Comparison of ENCODE assay signal across 16 cellular contexts in the genomic region with DNA sequence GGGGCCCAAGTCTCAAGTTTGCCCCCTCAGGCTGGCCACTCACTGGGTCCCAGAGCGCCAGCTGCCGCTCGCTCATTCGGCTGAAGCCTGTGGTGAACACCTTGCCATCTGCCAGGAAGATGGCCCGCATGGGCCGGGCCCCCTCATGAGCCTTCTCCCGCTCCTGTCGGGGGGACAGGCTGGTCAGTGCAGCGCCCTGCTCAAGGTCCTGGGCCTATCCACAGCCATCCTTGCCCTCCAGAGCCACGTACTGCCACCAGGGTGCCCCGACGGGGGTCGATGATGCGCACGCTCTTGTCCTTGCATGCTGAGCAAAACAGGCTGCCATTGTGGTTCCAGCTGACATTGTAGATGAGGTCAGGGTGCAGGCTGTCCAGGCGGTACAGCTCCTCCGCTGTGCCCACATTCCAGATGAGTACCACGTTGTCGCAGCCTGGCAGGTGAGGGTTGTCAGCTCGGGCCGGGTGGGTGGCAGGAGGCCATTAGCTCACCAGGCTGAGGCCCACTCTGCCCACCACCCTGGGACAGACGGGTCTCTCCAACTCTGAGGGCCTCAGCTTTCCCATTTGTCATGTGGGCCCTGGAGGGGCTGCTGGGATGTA. TPM values are rescaled to one million over a fixed set of nuclear protein-coding genes. Genes with fewer than 3 reads are reported as not detected.
DNase-seq lines count a peak whose midpoint lies in the region; ATAC-seq, FAIRE-seq and TF ChIP-seq lines count a peak whose summit lies in the region.
"Had no signal": no experiment of that assay in that cellular context is flagged by ENCODE, and none has a peak within 500 bp of the region (broad histone marks: within the 10 kb centered on the region; RNA-seq: fewer than 3 reads in every experiment).

No MANE protein-coding gene starts in this region.

- H3K36me3 Mint-ChIP-seq in CD8-positive, alpha-beta memory T cell = peaks cover 0 to 15% (median 0%) of the 10 kb centered on the region in 3 donors
- peaks cover 8% of the 10 kb centered on the region for H3K36me3 Mint-ChIP-seq in neural progenitor cell

- TF ChIP-seq CTCF in A549 (IDR thresholded peaks at IDR 0.05) = no peak
- no peak for TF ChIP-seq CTCF in SU-DHL-6 (IDR thresholded peaks at IDR 0.05; ENCODE audit: insufficient read depth, low read length, poor library complexity, severe bottlenecking)
- TF ChIP-seq CTCF in esophagus squamous epithelium (IDR thresholded peaks at IDR 0.05) = no peak
- no peak for TF ChIP-seq CTCF in neural progenitor cell (IDR thresholded peaks at IDR 0.05)

- H3K9me3 Mint-ChIP-seq in CD8-positive, alpha-beta memory T cell = peaks cover 0 to 2% (median 0%) of the 10 kb centered on the region in 5 donors
- H3K9me3 Mint-ChIP-seq in neural progenitor cell = no peaks in the 10 kb centered on the region

- H3K4me3 ChIP-seq in A549 = no peak overlapping the region
- H3K4me3 ChIP-seq in CD8-positive, alpha-beta memory T cell (ENCODE audit: low read length) = no peak overlapping the region
- no peak overlapping the region for H3K4me3 ChIP-seq in SU-DHL-6 (ENCODE audit: insufficient read depth, low read length, poor library complexity, severe bottlenecking)
- H3K4me3 ChIP-seq in esophagus squamous epithelium = no peak overlapping the region
- H3K4me3 ChIP-seq in neural progenitor cell = no peak overlapping the region

- H3K4me1 ChIP-seq in A549 (peaks cover 23% of the 10 kb centered on the region), esophagus squamous epithelium (peaks cover 39 to 82% (median 46%) of the 10 kb centered on the region in 3 donors), neural progenitor cell (no peaks in the 10 kb centered on the region)
- H3K4me1 ChIP-seq in CD8-positive, alpha-beta memory T cell (ENCODE audit: insufficient read depth, low read length) = peaks cover 54% of the 10 kb centered on the region

- WGBS in A549 (ENCODE audit: missing lambda C conversion rate) = 93% methylated on average over 16 of the region's 22 CpGs
- 78 to 87% methylated on average over 5 to 8 of the region's 22 CpGs for WGBS in esophagus squamous epithelium, 2 donors

- no peak for ATAC-seq in A549
- no peak for ATAC-seq in GM19023 (IDR thresholded peaks at IDR 0.05; ENCODE audit: unreplicated experiment)

- no peaks in the 10 kb centered on the region for H3K27me3 ChIP-seq in CD8-positive, alpha-beta memory T cell (ENCODE audit: insufficient read depth, low read length, poor library complexity, severe bottlenecking)
- H3K27me3 ChIP-seq in SU-DHL-6 (ENCODE audit: low read length) (no peaks in the 10 kb centered on the region), esophagus squamous epithelium (no peaks in the 10 kb centered on the region), neural progenitor cell (no peaks in the 10 kb centered on the region)

- H3K9me2 ChIP-seq in SU-DHL-6 (replicated peaks; ENCODE audit: insufficient read depth, low read length) = no peaks in the 10 kb centered on the region

- H3K4me1 Mint-ChIP-seq in CD8-positive, alpha-beta memory T cell = peaks cover 53 to 79% (median 57%) of the 10 kb centered on the region in 3 donors
- peaks cover 14% of the 10 kb centered on the region for H3K4me1 Mint-ChIP-seq in neural progenitor cell

- peaks cover 0 to 1% of the 10 kb centered on the region in 2 donors for H3K27me3 Mint-ChIP-seq in CD8-positive, alpha-beta memory T cell
- peaks cover 2% of the 10 kb centered on the region for H3K27me3 Mint-ChIP-seq in neural progenitor cell (ENCODE audit: insufficient read depth, low read depth)

- no peak for TF ChIP-seq EP300 in A549 (IDR thresholded peaks at IDR 0.05)

- no peak for TF ChIP-seq RAD21 in A549 (conservative IDR thresholded peaks at IDR 0.05 in 1 of 2, IDR thresholded peaks at IDR 0.05 in 1 of 2)

- peak overlapping the region in 5 of 7 donors; percentile 30 to 99 (median 73) for H3K4me3 Mint-ChIP-seq in CD8-positive, alpha-beta memory T cell
- no peak overlapping the region for H3K4me3 Mint-ChIP-seq in neural progenitor cell

- POLR2A ChIA-PET in A549 (lab: Yijun Ruan, JAX) = interaction anchor here (1.2 to 1.6 kb wide), 2 partner anchors 13 to 27 kb away, joined by 3 to 5 read pairs; a partner anchor contains a TSS
- POLR2A ChIA-PET in CD8-positive, alpha-beta memory T cell (lab: Charles Lee) = interaction anchor here (0.6 to 1.0 kb wide), 2 partner anchors 24 to 48 kb away, joined by 3 to 4 read pairs; no protein-coding TSS in a partner anchor

- CTCF ChIA-PET in A549 (lab: Yijun Ruan, JAX) = interaction anchor here (0.8 to 1.5 kb wide), 3 partner anchors 23 to 39 kb away, joined by 4 read pairs; a partner anchor contains a TSS
- CTCF ChIA-PET in CD8-positive, alpha-beta memory T cell (lab: Charles Lee) = interaction anchor here (0.8 to 5.5 kb wide), 5 partner anchors 27 to 65 kb away, joined by 3 to 59 read pairs (median 3); a partner anchor contains a TSS

- no peaks in the 10 kb centered on the region for H3K9me3 ChIP-seq in A549
- H3K9me3 ChIP-seq in CD8-positive, alpha-beta memory T cell (ENCODE audit: low read length) = no peaks in the 10 kb centered on the region
- no peaks in the 10 kb centered on the region for H3K9me3 ChIP-seq in SU-DHL-6 (ENCODE audit: insufficient read depth, low read length)
- H3K9me3 ChIP-seq in esophagus squamous epithelium = no peaks in the 10 kb centered on the region
- no peaks in the 10 kb centered on the region for H3K9me3 ChIP-seq in neural progenitor cell (ENCODE audit: low read depth)

- TF ChIP-seq POLR2A in A549 (IDR thresholded peaks at IDR 0.05; ENCODE audit: low read length) (no peak), esophagus squamous epithelium (IDR thresholded peaks at IDR 0.05) (no peak)

- H3K36me3 ChIP-seq in CD8-positive, alpha-beta memory T cell (ENCODE audit: insufficient read depth, low read length) = no peaks in the 10 kb centered on the region
- no peaks in the 10 kb centered on the region for H3K36me3 ChIP-seq in SU-DHL-6 (ENCODE audit: low read length)
- H3K36me3 ChIP-seq in esophagus squamous epithelium = peaks cover 19 to 60% (median 22%) of the 10 kb centered on the region in 3 donors
- H3K36me3 ChIP-seq in neural progenitor cell = no peaks in the 10 kb centered on the region

- H3K9ac ChIP-seq in SU-DHL-6 (ENCODE audit: low read length) (peak overlapping the region; percentile 100), neural progenitor cell (no peak overlapping the region)

- H3K27ac ChIP-seq in A549 (no peak overlapping the region), SU-DHL-6 (ENCODE audit: low read depth, low read length) (peak overlapping the region; percentile 100), esophagus squamous epithelium (peak overlapping the region in 3 of 4 donors; percentile 53 to 84 (median 79)), neural progenitor cell (no peak overlapping the region)
- H3K27ac ChIP-seq in CD8-positive, alpha-beta memory T cell (ENCODE audit: low read depth, low read length) = no peak overlapping the region

- H3K4me2 ChIP-seq in A549 (no peak overlapping the region), SU-DHL-6 (ENCODE audit: low read depth, low read length, poor library complexity, severe bottlenecking) (peak overlapping the region; percentile 99), neural progenitor cell (no peak overlapping the region)

- H3K79me2 ChIP-seq in SU-DHL-6 (ENCODE audit: insufficient read depth, low read length) (peaks cover 24% of the 10 kb centered on the region; the same call in 1 of the 2 replicates), neural progenitor cell (ENCODE audit: low read depth) (no peaks in the 10 kb centered on the region)

- H4K20me1 ChIP-seq in SU-DHL-6 (ENCODE audit: low read depth, low read length) = no peaks in the 10 kb centered on the region
- no peaks in the 10 kb centered on the region for H4K20me1 ChIP-seq in neural progenitor cell (ENCODE audit: low read depth)

- DNase-seq in A549 (ENCODE audit: low read depth in 1 of 2, low spot score in 1 of 2) = no peak
- peak in 2 of 5 donors; percentile 25 to 43 for DNase-seq in CD8-positive, alpha-beta memory T cell
- no peak for DNase-seq in esophagus squamous epithelium (lab: John Stamatoyannopoulos, UW)
- DNase-seq in neural progenitor cell (ENCODE audit: low spot score) = no peak
- DNase-seq in GOT3 (lab: John Stamatoyannopoulos, UW) = no peak
- no peak for DNase-seq in activated CD4-positive, CD25-positive, alpha-beta regulatory T cell treated with anti-CD3 and anti-CD28 coated beads, Interleukin-2, amount 50 U/mL, for 72 hours
- DNase-seq: NCI-H1417; NCI-H524 treated with DMSO at 0.1 percent for 48 hours; Right ventricle myocardium superior; stimulated activated CD4-positive, alpha-beta T cell treated with anti-CD3 and anti-CD28 coated beads, Interleukin-4, amount 100 ng/mL, for 1 hour had no signal

- peak overlapping the region; percentile 77 to 97 (median 89) for H3K27ac Mint-ChIP-seq in CD8-positive, alpha-beta memory T cell
- H3K27ac Mint-ChIP-seq in neural progenitor cell = no peak overlapping the region

- no peak overlapping the region for H2AFZ ChIP-seq in SU-DHL-6 (ENCODE audit: low read depth, low read length, severe bottlenecking)
- H2AFZ ChIP-seq in neural progenitor cell (replicated peaks) = no peak overlapping the region

- H3F3A ChIP-seq in SU-DHL-6 (ENCODE audit: insufficient read depth) = peaks cover 85% of the 10 kb centered on the region
- H3F3A ChIP-seq in neural progenitor cell (ENCODE audit: low read depth) = peaks cover 19% of the 10 kb centered on the region

- intact Hi-C loops in esophagus squamous epithelium (cut with DNase I) = no loop called here

- FAIRE-seq in A549 (lab: Jason Lieb, UNC) = no peak
- FAIRE-seq: H1 had no signal

RNA-seq across cellular contexts. Expression of a gene that starts 2.1 kb away (rescaled TPM):
- 34.6 and 38.0 TPM in 2 replicates for polyA plus RNA-seq in A549 (2011; rRNA removed)
- 87.1 and 110 TPM in 2 replicates for polyA plus RNA-seq in A549 (2012; cell fraction: cytosol; rRNA removed)
- polyA plus RNA-seq in A549 (2012; cell fraction: nucleus; rRNA removed) = 110 and 189 TPM in 2 replicates
- 37.9 to 46.0 TPM (median 44.2 TPM) in 3 replicates for polyA plus RNA-seq in A549 (2017; fragmentation: RNase III; extraction: RNeasy Plus Mini Kit Qiagen cat#74134 plus additional on column Dnase treatment)
- 31.3 and 58.1 TPM in 2 replicates for polyA minus RNA-seq in A549 (2011; rRNA and poly(A)+ RNA removed)
- 10 to 100 TPM; 90.3 to 92.8 TPM for total RNA-seq in CD8-positive, alpha-beta memory T cell
- polyA plus RNA-seq in CD8-positive, alpha-beta memory T cell = 12.2 TPM
- total RNA-seq in esophagus squamous epithelium = 100 to 1,000 TPM in 1 of 4 donors, 10 to 100 TPM in 3; 52.2 to 122 (median 57.6) TPM
- total RNA-seq in neural progenitor cell (ENCODE audit: low replicate concordance) = 25.5 and 68.4 TPM in 2 replicates

RNA-seq across cellular contexts. Expression of a gene that starts 3.7 kb away (rescaled TPM):
- 0.19 and 0.34 TPM in 2 replicates for polyA plus RNA-seq in A549 (2011; rRNA removed)
- polyA plus RNA-seq in A549 (2012; cell fraction: cytosol; rRNA removed) = 1.0 and 1.1 TPM in 2 replicates
- polyA plus RNA-seq in A549 (2012; cell fraction: nucleus; rRNA removed) = 6.2 and 11.0 TPM in 2 replicates
- 0.25 to 0.56 TPM (median 0.36 TPM) in 3 replicates for polyA plus RNA-seq in A549 (2017; fragmentation: RNase III; extraction: RNeasy Plus Mini Kit Qiagen cat#74134 plus additional on column Dnase treatment)
- polyA minus RNA-seq in A549 (2011; rRNA and poly(A)+ RNA removed) = 0.25 TPM in 1 of 2 replicates, not detected in the other
- total RNA-seq in CD8-positive, alpha-beta memory T cell = 100 to 1,000 TPM; 145 to 163 TPM
- polyA plus RNA-seq in CD8-positive, alpha-beta memory T cell = 1,075 TPM
- 10 to 100 TPM in 1 of 4 donors, 1 to 10 TPM in 3; 5.9 to 14.1 (median 6.8) TPM for total RNA-seq in esophagus squamous epithelium
- 1.1 TPM in 1 of 2 replicates, not detected in the other for total RNA-seq in neural progenitor cell (ENCODE audit: low replicate concordance)
- total RNA-seq: HT1080 had no signal

RNA-seq across cellular contexts. Expression of a gene that starts 11.3 kb away (rescaled TPM):
- polyA plus RNA-seq in A549 (2011; rRNA removed) (not detected in 2 replicates), A549 (2017; fragmentation: RNase III; extraction: RNeasy Plus Mini Kit Qiagen cat#74134 plus additional on column Dnase treatment) (not detected in 3 replicates)
- not detected in 2 replicates for polyA plus RNA-seq in A549 (2012; cell fraction: cytosol; rRNA removed)
- polyA plus RNA-seq in A549 (2012; cell fraction: nucleus; rRNA removed) = not detected in 2 replicates
- 0.34 TPM in 1 of 2 replicates, not detected in the other for polyA minus RNA-seq in A549 (2011; rRNA and poly(A)+ RNA removed)
- total RNA-seq in CD8-positive, alpha-beta memory T cell = not detected
- 0.87 TPM for polyA plus RNA-seq in CD8-positive, alpha-beta memory T cell
- total RNA-seq in esophagus squamous epithelium (not detected), neural progenitor cell (ENCODE audit: low replicate concordance) (not detected in 2 replicates)
- total RNA-seq: H1, HT1080, mononuclear cell, renal cortical epithelial cell, Right ventricle myocardium superior had no signal
- polyA plus RNA-seq: H1 had no signal

RNA-seq across cellular contexts. Expression of a gene that starts 12.9 kb away (rescaled TPM):
- 34.6 and 40.9 TPM in 2 replicates for polyA plus RNA-seq in A549 (2011; rRNA removed)
- polyA plus RNA-seq in A549 (2012; cell fraction: cytosol; rRNA removed) = 62.6 and 76.3 TPM in 2 replicates
- polyA plus RNA-seq in A549 (2012; cell fraction: nucleus; rRNA removed) = 84.6 and 97.2 TPM in 2 replicates
- polyA plus RNA-seq in A549 (2017; fragmentation: RNase III; extraction: RNeasy Plus Mini Kit Qiagen cat#74134 plus additional on column Dnase treatment) = 45.4 to 49.2 TPM (median 47.9 TPM) in 3 replicates
- polyA minus RNA-seq in A549 (2011; rRNA and poly(A)+ RNA removed) = 46.6 and 50.6 TPM in 2 replicates
- total RNA-seq in CD8-positive, alpha-beta memory T cell = 10 to 100 TPM; 86.0 to 88.4 TPM
- polyA plus RNA-seq in CD8-positive, alpha-beta memory T cell = 54.0 TPM
- 100 to 1,000 TPM in 3 of 4 donors, 10 to 100 TPM in 1; 67.5 to 121 (median 113) TPM for total RNA-seq in esophagus squamous epithelium
- total RNA-seq in neural progenitor cell (ENCODE audit: low replicate concordance) = 23.7 and 51.3 TPM in 2 replicates

RNA-seq across cellular contexts. Expression of a gene that starts 14.0 kb away (rescaled TPM):
- polyA plus RNA-seq in A549 (2011; rRNA removed) = not detected in 2 replicates
- not detected in 2 replicates for polyA plus RNA-seq in A549 (2012; cell fraction: cytosol; rRNA removed)
- 0.02 TPM in 1 of 2 replicates, not detected in the other for polyA plus RNA-seq in A549 (2012; cell fraction: nucleus; rRNA removed)
- polyA plus RNA-seq in A549 (2017; fragmentation: RNase III; extraction: RNeasy Plus Mini Kit Qiagen cat#74134 plus additional on column Dnase treatment) = not detected in 3 replicates
- not detected in 2 replicates for polyA minus RNA-seq in A549 (2011; rRNA and poly(A)+ RNA removed)
- total RNA-seq in CD8-positive, alpha-beta memory T cell = under 1 TPM; 0.28 to 0.33 TPM
- polyA plus RNA-seq in CD8-positive, alpha-beta memory T cell = 0.36 TPM
- under 1 TPM in 1 of 4 donors, not detected in 3; 0.38 TPM for total RNA-seq in esophagus squamous epithelium
- total RNA-seq in neural progenitor cell (ENCODE audit: low replicate concordance) = not detected in 2 replicates
- total RNA-seq: H1, HT1080, renal cortical epithelial cell had no signal
- polyA plus RNA-seq: H1 had no signal

Comparison
In these comparisons a context has a peak if more than half of its experiments do, and no peak if none do; other contexts are left out.
1. H3K27ac ChIP-seq: peak in SU-DHL-6 (single experiment) and esophagus squamous epithelium (3 of 4); none in A549 (0 of 2), CD8-positive, alpha-beta memory T cell (single experiment) and neural progenitor cell (single experiment).
2. RNA of a gene that starts 3.7 kb away (total RNA-seq): 145 to 163 TPM in CD8-positive, alpha-beta memory T cell; 5.9 to 14.1 TPM in esophagus squamous epithelium and 1.1 TPM in neural progenitor cell; every median in the first group is over 4 times any median in the second.